ENCODE assay signal across 20 cellular contexts in genomic region chr5:95134326-95134725, GRCh38.
A peak's percentile ranks its signal among the peaks of the same experiment; 100 is the strongest.
DNase-seq lines count a peak whose midpoint lies in the region; ATAC-seq and TF ChIP-seq lines count a peak whose summit lies in the region.
"Had no signal": no experiment of that assay in that cellular context is flagged by ENCODE, and none has a peak within 500 bp of the region (broad histone marks: within the 10 kb centered on the region; RNA-seq: fewer than 3 reads in every experiment).

No MANE protein-coding gene starts in this region.

- POLR2A ChIA-PET in MCF 10A (lab: Yijun Ruan, JAX) (no interaction called here), HEK293T (lab: Yijun Ruan, JAX) (no interaction called here)

- no peaks in the 10 kb centered on the region for H4K20me1 ChIP-seq in mammary epithelial cell (ENCODE audit: insufficient read depth, low read length)

- H3K4me1 Mint-ChIP-seq in MCF 10A (ENCODE audit: insufficient read depth, unreplicated experiment) (no peaks in the 10 kb centered on the region), endodermal cell (no peaks in the 10 kb centered on the region)

- H3K27me3 Mint-ChIP-seq in MCF 10A (ENCODE audit: insufficient read depth, unreplicated experiment), result peaks cover 19% of the 10 kb centered on the region
- no peaks in the 10 kb centered on the region for H3K27me3 Mint-ChIP-seq in endodermal cell (ENCODE audit: insufficient read depth)

- H3K4me3 ChIP-seq in mammary epithelial cell (replicated peaks in 1 of 3; ENCODE audit: insufficient read depth in 1 of 3, low read depth in 2 of 3, low read length in 3 of 3), result no peak overlapping the region
- no peak overlapping the region for H3K4me3 ChIP-seq in endodermal cell (ENCODE audit: low read length)
- H3K4me3 ChIP-seq in mesendoderm (ENCODE audit: low read length), result no peak overlapping the region
- no peak overlapping the region for H3K4me3 ChIP-seq in upper lobe of right lung
- H3K4me3 ChIP-seq in vagina, result no peak overlapping the region

- H3K9me3 Mint-ChIP-seq in MCF 10A (ENCODE audit: unreplicated experiment) (no peaks in the 10 kb centered on the region), endodermal cell (no peaks in the 10 kb centered on the region)

- no peaks in the 10 kb centered on the region for H3K9me3 ChIP-seq in mammary epithelial cell (replicated peaks; ENCODE audit: insufficient read depth, low read length)
- H3K9me3 ChIP-seq in endodermal cell (ENCODE audit: control insufficient read depth, low read length), result no peaks in the 10 kb centered on the region
- no peaks in the 10 kb centered on the region for H3K9me3 ChIP-seq in upper lobe of right lung
- H3K9me3 ChIP-seq in vagina, result no peaks in the 10 kb centered on the region

- peak; percentile 11 for DNase-seq in mammary epithelial cell
- DNase-seq in MCF 10A (ENCODE audit: unreplicated experiment), result no peak
- peak; percentile 53 for DNase-seq in endodermal cell
- DNase-seq in mesendoderm, result peak; percentile 25
- no peak for DNase-seq in upper lobe of right lung
- no peak for DNase-seq in vagina (ENCODE audit: extremely low spot score in 2 of 2)
- DNase-seq in HEK293T (ENCODE audit: extremely low spot score), result no peak
- DNase-seq in superior temporal gyrus (ENCODE audit: extremely low spot score), result no peak
- DNase-seq: Calu3, DMS79 treated with DMSO at 0.1 percent for 48 hours, GF-D8, Karpas-422, NCI-H1105 treated with DMSO at 0.1 percent for 48 hours, NCI-H146, NCI-H2029, NCI-H2227 treated with DMSO at 0.1 percent for 48 hours, NCI-H69, SHP77 had no signal

- 54% methylated on average over 3 of the region's 3 CpGs for WGBS in mammary epithelial cell (ENCODE audit: low coverage, missing lambda C conversion rate)
- WGBS in endodermal cell (ENCODE audit: insufficient coverage in 1 of 2, insufficient read length in 1 of 2), 2 experiments, result 90 to 94% methylated on average over 3 of the region's 3 CpGs
- no CpG with 5 or more reads among the region's 3 CpGs for WGBS in mesendoderm (ENCODE audit: extremely low coverage, insufficient coverage, low lambda C conversion rate)

- intact Hi-C loops in mammary epithelial cell (cut with micrococcal nuclease), result no loop called here
- intact Hi-C loops in MCF 10A (cut with micrococcal nuclease), result no loop called here
- intact Hi-C loops in upper lobe of right lung (cut with DNase I), result no loop called here
- intact Hi-C loops in vagina (cut with DNase I), result no loop called here

- TF ChIP-seq CTCF in mammary epithelial cell (conservative IDR thresholded peaks at IDR 0.05 in 1 of 2, IDR thresholded peaks at IDR 0.05 in 1 of 2; ENCODE audit: extremely low read depth in 1 of 2, insufficient read depth in 1 of 2, low read depth in 1 of 2, low read length in 2 of 2) (no peak), MCF 10A (IDR thresholded peaks at IDR 0.05; ENCODE audit: unreplicated experiment) (no peak), endodermal cell (conservative IDR thresholded peaks at IDR 0.05) (no peak), upper lobe of right lung (IDR thresholded peaks at IDR 0.05) (no peak), vagina (IDR thresholded peaks at IDR 0.05) (no peak)

- H3K27me3 ChIP-seq in mammary epithelial cell (ENCODE audit: insufficient read depth, low read length), result peaks cover 7% of the 10 kb centered on the region
- no peaks in the 10 kb centered on the region for H3K27me3 ChIP-seq in endodermal cell (ENCODE audit: control insufficient read depth, insufficient read depth, low read length, poor library complexity, severe bottlenecking)
- H3K27me3 ChIP-seq in mesendoderm (ENCODE audit: insufficient read depth, low read length, poor library complexity), result no peaks in the 10 kb centered on the region
- no peaks in the 10 kb centered on the region for H3K27me3 ChIP-seq in upper lobe of right lung
- no peaks in the 10 kb centered on the region for H3K27me3 ChIP-seq in vagina

- no peak overlapping the region for H3K4ac ChIP-seq in mesendoderm (ENCODE audit: low read depth, low read length)

- H2BK5ac ChIP-seq in mesendoderm (ENCODE audit: low read length), result no peak overlapping the region

- no peak overlapping the region for H2BK120ac ChIP-seq in mesendoderm (ENCODE audit: low read depth, low read length)

- no peak overlapping the region for H3K23ac ChIP-seq in mesendoderm (ENCODE audit: low read length)

- H2BK15ac ChIP-seq in mesendoderm (replicated peaks; ENCODE audit: low read depth), result no peak overlapping the region

- H3K4me2 ChIP-seq in mammary epithelial cell (ENCODE audit: insufficient read depth, low read depth, low read length) (no peak overlapping the region), mesendoderm (ENCODE audit: low read length) (no peak overlapping the region)

- H4K8ac ChIP-seq in mesendoderm (ENCODE audit: low read depth, low read length), result no peak overlapping the region

- H3K27ac Mint-ChIP-seq in MCF 10A (ENCODE audit: low read depth, unreplicated experiment) (no peak overlapping the region), endodermal cell (no peak overlapping the region)

- H3K79me1 ChIP-seq in mesendoderm (ENCODE audit: low read length), result no peaks in the 10 kb centered on the region

- no peaks in the 10 kb centered on the region for H3K4me1 ChIP-seq in mammary epithelial cell (ENCODE audit: insufficient read depth, low read length)
- no peaks in the 10 kb centered on the region for H3K4me1 ChIP-seq in endodermal cell (ENCODE audit: control insufficient read depth, insufficient read depth, low read length)
- no peaks in the 10 kb centered on the region for H3K4me1 ChIP-seq in mesendoderm (ENCODE audit: control insufficient read depth, low read depth, low read length)
- H3K4me1 ChIP-seq in upper lobe of right lung, result no peaks in the 10 kb centered on the region
- no peaks in the 10 kb centered on the region for H3K4me1 ChIP-seq in vagina

- H3K4me3 Mint-ChIP-seq in MCF 10A (ENCODE audit: unreplicated experiment) (no peak overlapping the region), endodermal cell (no peak overlapping the region)

- H2AK5ac ChIP-seq in mesendoderm (ENCODE audit: low read length), result no peak overlapping the region

- dilution Hi-C loops in mammary epithelial cell (cut with HindIII; ENCODE audit: low sequenced_read_pairs), result no loop called here

- H3K79me2 ChIP-seq in mammary epithelial cell (ENCODE audit: insufficient read depth, low read length) (no peaks in the 10 kb centered on the region), mesendoderm (ENCODE audit: control insufficient read depth, insufficient read depth, low read length) (no peaks in the 10 kb centered on the region)

- H3K18ac ChIP-seq in mesendoderm (ENCODE audit: low read length), result no peak overlapping the region

- CTCF ChIA-PET in mammary epithelial cell (lab: Charles Lee; ENCODE audit: low non-redundant PET), result no interaction called here
- CTCF ChIA-PET in MCF 10A (lab: Yijun Ruan, JAX), result no interaction called here
- CTCF ChIA-PET in HEK293T (lab: Yijun Ruan, JAX), result no interaction called here

- BruUV-seq in mammary epithelial cell (replicated peaks; lab: Mats Ljungman, UMichigan) (no TSS peak), MCF 10A (replicated peaks; lab: Mats Ljungman, UMichigan) (no TSS peak)

- peak; percentile 55 for ATAC-seq in upper lobe of right lung
- ATAC-seq: HepG2 had no signal

- no peaks in the 10 kb centered on the region for H3K36me3 Mint-ChIP-seq in MCF 10A (ENCODE audit: insufficient read depth, unreplicated experiment)
- no peaks in the 10 kb centered on the region for H3K36me3 Mint-ChIP-seq in endodermal cell (ENCODE audit: low read depth)

- no peak overlapping the region for H3K56ac ChIP-seq in mesendoderm (ENCODE audit: low read length)

- no peak overlapping the region for H4K5ac ChIP-seq in mesendoderm (ENCODE audit: low read length)

- no peaks in the 10 kb centered on the region for H3K36me3 ChIP-seq in mammary epithelial cell (ENCODE audit: insufficient read depth, low read length)
- H3K36me3 ChIP-seq in endodermal cell (ENCODE audit: control insufficient read depth, insufficient read depth, low read length), result no peaks in the 10 kb centered on the region
- no peaks in the 10 kb centered on the region for H3K36me3 ChIP-seq in mesendoderm (ENCODE audit: control insufficient read depth, insufficient read depth, low read length)
- no peaks in the 10 kb centered on the region for H3K36me3 ChIP-seq in upper lobe of right lung
- H3K36me3 ChIP-seq in vagina, result no peaks in the 10 kb centered on the region

- H2AFZ ChIP-seq in mammary epithelial cell (ENCODE audit: low read depth, low read length), result no peak overlapping the region

- no peak for TF ChIP-seq POLR2A in vagina (IDR thresholded peaks at IDR 0.05)

- H3K9ac ChIP-seq in mammary epithelial cell (ENCODE audit: insufficient read depth, low read length) (no peak overlapping the region), endodermal cell (ENCODE audit: extremely low read depth, low read length, poor library complexity, severe bottlenecking) (no peak overlapping the region), mesendoderm (ENCODE audit: low read length) (no peak overlapping the region)

- in situ Hi-C loops in mammary epithelial cell (cut with MboI; ENCODE audit: low sequenced_read_pairs in 2 of 2), result no loop called here

- H3K27ac ChIP-seq in mammary epithelial cell (ENCODE audit: insufficient read depth, low read depth, low read length) (no peak overlapping the region), endodermal cell (ENCODE audit: low read depth, low read length) (no peak overlapping the region), mesendoderm (ENCODE audit: low read depth, low read length) (no peak overlapping the region), upper lobe of right lung (no peak overlapping the region), vagina (no peak overlapping the region)
- H3K27ac ChIP-seq: RWPE1 had no signal

TF ChIP-seq in HEK293T, 16 proteins besides CTCF, POLR2A, EP300 and RAD21 (continues in another document):
- TF ChIP-seq LEF1 (IDR thresholded peaks at IDR 0.05; ENCODE audit: borderline replicate concordance) (no peak), SP1 (IDR thresholded peaks at IDR 0.05) (no peak), ELF4 (IDR thresholded peaks at IDR 0.05) (no peak), ZNF384 (IDR thresholded peaks at IDR 0.05) (no peak), SUZ12 (IDR thresholded peaks at IDR 0.05) (no peak), ARNT (IDR thresholded peaks at IDR 0.05) (no peak), FOXM1 (IDR thresholded peaks at IDR 0.05; ENCODE audit: borderline replicate concordance) (no peak), L3MBTL2 (conservative IDR thresholded peaks at IDR 0.05) (no peak), TARDBP (IDR thresholded peaks at IDR 0.05) (no peak), FOXK2 (IDR thresholded peaks at IDR 0.05) (no peak), CTBP1 (IDR thresholded peaks at IDR 0.05; ENCODE audit: borderline replicate concordance) (no peak), NFRKB (IDR thresholded peaks at IDR 0.05) (no peak)

Comparison
In these comparisons a context has a peak if more than half of its experiments do, and no peak if none do; other contexts are left out.
1. DNase-seq: peak in mammary epithelial cell (single experiment), endodermal cell (single experiment) and mesendoderm (single experiment); none in MCF 10A (single experiment), upper lobe of right lung (single experiment), vagina (0 of 2), HEK293T (single experiment) and superior temporal gyrus (single experiment).